9 cellular contexts compared by ENCODE assay signal in the genomic region with DNA sequence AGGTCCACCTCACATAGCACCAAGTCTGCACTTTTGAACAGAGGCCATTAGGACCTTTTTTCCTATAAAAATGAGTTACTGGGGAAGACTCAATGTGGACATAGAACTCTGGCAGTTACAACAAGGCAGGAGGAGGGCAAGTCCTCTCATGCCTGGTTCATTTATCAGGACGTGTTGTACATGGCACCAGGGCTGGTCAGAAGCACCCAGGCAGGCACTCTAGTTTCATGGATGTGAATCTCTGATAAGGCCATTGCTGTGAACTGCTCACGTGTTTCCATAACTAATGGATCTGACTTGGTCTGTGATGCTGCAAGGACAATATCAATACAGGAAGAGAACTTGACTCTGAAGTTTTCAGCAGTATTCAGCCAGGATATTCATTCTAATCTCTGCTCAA. TPM values are rescaled to one million over a fixed set of nuclear protein-coding genes. Genes with fewer than 3 reads are reported as not detected.
DNase-seq lines count a peak whose midpoint lies in the region; ATAC-seq, FAIRE-seq and TF ChIP-seq lines count a peak whose summit lies in the region.
"Had no signal": no experiment of that assay in that cellular context is flagged by ENCODE, and none has a peak within 500 bp of the region (broad histone marks: within the 10 kb centered on the region; RNA-seq: fewer than 3 reads in every experiment).

No MANE protein-coding gene starts in this region.

- peaks cover 81% of the 10 kb centered on the region for H3K4me1 ChIP-seq in HUES48 (ENCODE audit: control insufficient read depth, insufficient read depth, low read length)
- peaks cover 0 to 18% of the 10 kb centered on the region in 2 experiments; a peak in 3 of 5 replicates for H3K4me1 ChIP-seq in K562 (replicated peaks in 1 of 2; ENCODE audit: control insufficient read depth in 2 of 2, insufficient read depth in 2 of 2, low read length in 2 of 2)
- peaks cover 19 to 41% of the 10 kb centered on the region in 2 donors for H3K4me1 ChIP-seq in muscle layer of duodenum (ENCODE audit: control insufficient read depth in 1 of 2, insufficient read depth in 2 of 2, low read length in 2 of 2)
- peaks cover 5 to 25% (median 8%) of the 10 kb centered on the region in 3 donors for H3K4me1 ChIP-seq in pancreas

- H3K9ac ChIP-seq in HUES48 (ENCODE audit: low read depth, low read length) = no peak overlapping the region
- H3K9ac ChIP-seq in K562 (ENCODE audit: insufficient read depth in 1 of 2, low read depth in 2 of 2, low read length in 2 of 2) = no peak overlapping the region

- ATAC-seq in K562 = no peak
- ATAC-seq in pancreas = no peak

- no peak for TF ChIP-seq CTCF in CD14-positive monocyte (IDR thresholded peaks at IDR 0.05)
- no peak for TF ChIP-seq CTCF in K562 (IDR thresholded peaks at IDR 0.05 in 2 of 3, conservative IDR thresholded peaks at IDR 0.05 in 1 of 3; ENCODE audit: insufficient read depth in 2 of 3, low read depth in 1 of 3, low read length in 3 of 3)
- TF ChIP-seq CTCF in pancreas (IDR thresholded peaks at IDR 0.05) = no peak

- H3K27ac ChIP-seq in HUES48 (ENCODE audit: low read depth, low read length) (peak overlapping the region; percentile 84), K562 (ENCODE audit: extremely low read depth, low read depth, low read length) (no peak overlapping the region), muscle layer of duodenum (ENCODE audit: low read length) (peak overlapping the region; percentile 76), pancreas (no peak overlapping the region)

- WGBS in K562 (ENCODE audit: insufficient coverage, low coverage, missing lambda C conversion rate) = 7% methylated on average over 2 of the region's 2 CpGs
- 61 to 65% methylated on average over 2 of the region's 2 CpGs for WGBS in pancreas, 2 donors

- H4K20me1 ChIP-seq in K562 (replicated peaks; ENCODE audit: control insufficient read depth, insufficient read depth, low read length) = no peaks in the 10 kb centered on the region

- no peaks in the 10 kb centered on the region for H3K9me3 Mint-ChIP-seq in CD14-positive monocyte

- peak; percentile 32 for FAIRE-seq in K562 (lab: Jason Lieb, UNC)
- FAIRE-seq in pancreas (lab: Jason Lieb, UNC) = no peak

- peaks cover 96% of the 10 kb centered on the region for H3K4me1 Mint-ChIP-seq in CD14-positive monocyte

- H3K27me3 Mint-ChIP-seq in CD14-positive monocyte (ENCODE audit: low read depth in 3 of 3) = peaks cover 0 to 1% (median 0%) of the 10 kb centered on the region in 3 donors

- no peak for TF ChIP-seq RAD21 in K562 (CRISPR knock-in tag; conservative IDR thresholded peaks at IDR 0.05 in 1 of 2, IDR thresholded peaks at IDR 0.05 in 1 of 2)

- no peak for TF ChIP-seq EP300 in K562 (IDR thresholded peaks at IDR 0.05; ENCODE audit: low read length)

- H3K4me3 ChIP-seq in HUES48 (ENCODE audit: low read depth, low read length) (peak overlapping the region; percentile 30), K562 (no peak overlapping the region), muscle layer of duodenum (ENCODE audit: low read depth in 1 of 2, low read length in 2 of 2) (no peak overlapping the region), pancreas (no peak overlapping the region)

- DNase-seq in CD14-positive monocyte (ENCODE audit: low spot score) (no peak), K562 (ENCODE audit: extremely low read depth in 1 of 4, low spot score in 3 of 4) (no peak), occipital lobe (lab: John Stamatoyannopoulos, UW) (no peak), pancreas (no peak)
- DNase-seq in stimulated activated CD4-positive, alpha-beta T cell treated with anti-CD3 and anti-CD28 coated beads, Interleukin-4, amount 100 ng/mL, for 24 hours = no peak
- DNase-seq in central memory CD4-positive, alpha-beta T cell = no peak
- DNase-seq: NCI-H1694 had no signal

- H3K9me3 ChIP-seq in HUES48 (ENCODE audit: control insufficient read depth, insufficient read depth, low read length) = no peaks in the 10 kb centered on the region
- H3K9me3 ChIP-seq in K562 (replicated peaks; ENCODE audit: control insufficient read depth, insufficient read depth, low read depth, low read length) = no peaks in the 10 kb centered on the region
- H3K9me3 ChIP-seq in muscle layer of duodenum (ENCODE audit: control insufficient read depth in 1 of 2, low read length in 2 of 2) = no peaks in the 10 kb centered on the region
- H3K9me3 ChIP-seq in pancreas = no peaks in the 10 kb centered on the region

- intact Hi-C loops in CD14-positive monocyte (cut with micrococcal nuclease) = no loop called here
- intact Hi-C loops in K562 (cut with micrococcal nuclease) = no loop called here
- intact Hi-C loops in pancreas (cut with DNase I) = no loop called here

- TF ChIP-seq POLR2A in K562 (conservative IDR thresholded peaks at IDR 0.05) = no peak

- peak overlapping the region; percentile 81 to 99 (median 96) for H3K27ac Mint-ChIP-seq in CD14-positive monocyte

- peaks cover 73 to 91% of the 10 kb centered on the region in 2 donors for H3K36me3 Mint-ChIP-seq in CD14-positive monocyte

- H3K4me2 ChIP-seq in K562 (ENCODE audit: insufficient read depth, low read length) = no peak overlapping the region

- no peak overlapping the region for H2AFZ ChIP-seq in K562 (ENCODE audit: low read depth, low read length)

- H3K27me3 ChIP-seq in HUES48 (ENCODE audit: control insufficient read depth, insufficient read depth, low read length) (peaks cover 7% of the 10 kb centered on the region; the same call in 1 of the 2 replicates), K562 (ENCODE audit: control insufficient read depth in 2 of 2, insufficient read depth in 2 of 2, low read length in 2 of 2) (0 out of 5 replicates have a peak, but pooled peaks cover 0 to 4% of the 10 kb centered on the region in 2 experiments), muscle layer of duodenum (ENCODE audit: low read depth, low read length) (no peaks in the 10 kb centered on the region), pancreas (no peaks in the 10 kb centered on the region)

- in situ Hi-C loops in K562 (cut with MboI) = no loop called here

- H3K36me3 ChIP-seq in HUES48 (ENCODE audit: control insufficient read depth, insufficient read depth, low read length) = no peaks in the 10 kb centered on the region
- H3K36me3 ChIP-seq in K562 (ENCODE audit: control insufficient read depth, insufficient read depth, low read length) = no peaks in the 10 kb centered on the region
- H3K36me3 ChIP-seq in muscle layer of duodenum (ENCODE audit: control insufficient read depth in 1 of 2, insufficient read depth in 2 of 2, low read length in 2 of 2) = peaks cover 0 to 6% of the 10 kb centered on the region in 2 donors
- H3K36me3 ChIP-seq in pancreas = no peaks in the 10 kb centered on the region

- BruUV-seq in K562 (replicated peaks; lab: Mats Ljungman, UMichigan) = no TSS peak

- no peaks in the 10 kb centered on the region for H3K9me1 ChIP-seq in K562 (ENCODE audit: control insufficient read depth, insufficient read depth, low read length)

- POLR2A ChIA-PET in K562 (lab: Yijun Ruan, JAX) = interaction anchor here (0.8 to 1.2 kb wide), 2 partner anchors 15 to 171 kb away, joined by 3 read pairs; no protein-coding TSS in a partner anchor

- no peak overlapping the region for H3K4me3 Mint-ChIP-seq in CD14-positive monocyte

- H3K79me2 ChIP-seq in K562 (ENCODE audit: control insufficient read depth, insufficient read depth, low read length) = no peaks in the 10 kb centered on the region

- CTCF ChIA-PET in K562 (lab: Yijun Ruan, JAX; ENCODE audit: low intra/inter-chr PET ratio) = no interaction called here

TF ChIP-seq in K562, 482 proteins besides CTCF, POLR2A, EP300 and RAD21 (continues in another document):
- TF ChIP-seq, protein P1, sequence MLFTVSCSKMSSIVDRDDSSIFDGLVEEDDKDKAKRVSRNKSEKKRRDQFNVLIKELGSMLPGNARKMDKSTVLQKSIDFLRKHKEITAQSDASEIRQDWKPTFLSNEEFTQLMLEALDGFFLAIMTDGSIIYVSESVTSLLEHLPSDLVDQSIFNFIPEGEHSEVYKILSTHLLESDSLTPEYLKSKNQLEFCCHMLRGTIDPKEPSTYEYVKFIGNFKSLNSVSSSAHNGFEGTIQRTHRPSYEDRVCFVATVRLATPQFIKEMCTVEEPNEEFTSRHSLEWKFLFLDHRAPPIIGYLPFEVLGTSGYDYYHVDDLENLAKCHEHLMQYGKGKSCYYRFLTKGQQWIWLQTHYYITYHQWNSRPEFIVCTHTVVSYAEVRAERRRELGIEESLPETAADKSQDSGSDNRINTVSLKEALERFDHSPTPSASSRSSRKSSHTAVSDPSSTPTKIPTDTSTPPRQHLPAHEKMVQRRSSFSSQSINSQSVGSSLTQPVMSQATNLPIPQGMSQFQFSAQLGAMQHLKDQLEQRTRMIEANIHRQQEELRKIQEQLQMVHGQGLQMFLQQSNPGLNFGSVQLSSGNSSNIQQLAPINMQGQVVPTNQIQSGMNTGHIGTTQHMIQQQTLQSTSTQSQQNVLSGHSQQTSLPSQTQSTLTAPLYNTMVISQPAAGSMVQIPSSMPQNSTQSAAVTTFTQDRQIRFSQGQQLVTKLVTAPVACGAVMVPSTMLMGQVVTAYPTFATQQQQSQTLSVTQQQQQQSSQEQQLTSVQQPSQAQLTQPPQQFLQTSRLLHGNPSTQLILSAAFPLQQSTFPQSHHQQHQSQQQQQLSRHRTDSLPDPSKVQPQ (CRISPR knock-in tag; IDR thresholded peaks at IDR 0.05; ENCODE audit: borderline replicate concordance) = no peak

RNA-seq across cellular contexts. Expression of a gene that starts 16.0 kb away (rescaled TPM):
- polyA plus RNA-seq in CD14-positive monocyte = 100 to 1,000 TPM; 249 to 272 TPM
- 0.40 and 0.49 TPM in 2 replicates for total RNA-seq in K562 (2011; cell fraction: chromatin; rRNA removed; ENCODE audit: low replicate concordance)
- total RNA-seq in K562 (2011; cell fraction: nucleolus; rRNA removed) = 0.50 and 0.53 TPM in 2 replicates
- 0.59 and 1.1 TPM in 2 replicates for total RNA-seq in K562 (2011; cell fraction: nucleoplasm; rRNA removed)
- total RNA-seq in K562 (2014; rRNA removed) = 1.8 and 3.6 TPM in 2 replicates
- 3.4 and 3.8 TPM in 2 replicates for total RNA-seq in K562 (2014; rRNA removed; fragmentation: Illumina TruSeq; extraction: Trizol)
- total RNA-seq in K562 (2015; rRNA removed; fragmentation: Illumina TruSeq; extraction: Trizol) = 1.9 and 2.0 TPM in 2 replicates
- total RNA-seq in K562 (2021) = 2.5 and 4.2 TPM in 2 replicates
- 0.72 and 2.0 TPM in 2 replicates for polyA plus RNA-seq in K562 (2011; rRNA removed)
- 0.69 and 1.8 TPM in 2 replicates for polyA plus RNA-seq in K562 (2011; cell fraction: cytosol; rRNA removed)
- 0.78 and 1.8 TPM in 2 replicates for polyA plus RNA-seq in K562 (2011; cell fraction: nucleus; rRNA removed)
- polyA plus RNA-seq in K562 (2012) = 1.9 and 3.4 TPM in 2 replicates
- polyA plus RNA-seq in K562 (2014; fragmentation: Illumina TruSeq; extraction: Trizol) = 4.1 and 6.4 TPM in 2 replicates
- polyA plus RNA-seq in K562 (2014; fragmentation: Nextera tagmentation; extraction: Ambion mirVana) = under 1 TPM; 0.74 to 0.77 TPM
- polyA plus RNA-seq in K562 (2014; rRNA removed) = 3.1 and 3.4 TPM in 2 replicates
- 0.35 and 2.1 TPM in 2 replicates for polyA minus RNA-seq in K562 (2011; rRNA and poly(A)+ RNA removed)
- polyA minus RNA-seq in K562 (2011; cell fraction: cytosol; rRNA and poly(A)+ RNA removed) = 0.57 and 0.64 TPM in 2 replicates
- polyA minus RNA-seq in K562 (2011; cell fraction: nucleus; rRNA and poly(A)+ RNA removed) = 0.27 and 1.2 TPM in 2 replicates
- total RNA-seq in occipital lobe = 25.3 TPM
- 10 to 100 TPM in 2 of 6 donors, 1 to 10 TPM in 4; 3.5 to 11.9 (median 6.4) TPM for total RNA-seq in pancreas
- 1 to 10 TPM; 3.6 to 8.5 TPM for polyA plus RNA-seq in pancreas

Comparison
In these comparisons a context has a peak if more than half of its experiments do, and no peak if none do; other contexts are left out.
1. H3K27ac ChIP-seq: peak in HUES48 (single experiment) and muscle layer of duodenum (single experiment); none in K562 (single experiment) and pancreas (0 of 4).